14 cellular contexts compared by ENCODE assay signal in genomic region chr21:18249542-18250152, GRCh38. TPM values are rescaled to one million over a fixed set of nuclear protein-coding genes. Genes with fewer than 3 reads are reported as not detected.
DNase-seq lines count a peak whose midpoint lies in the region; ATAC-seq and TF ChIP-seq lines count a peak whose summit lies in the region.
"Had no signal": no experiment of that assay in that cellular context is flagged by ENCODE, and none has a peak within 500 bp of the region (broad histone marks: within the 10 kb centered on the region; RNA-seq: fewer than 3 reads in every experiment).

No MANE protein-coding gene starts in this region.

- no peak overlapping the region for H3K4me3 ChIP-seq in hepatocyte
- H3K4me3 ChIP-seq: testis had no signal

- no peaks in the 10 kb centered on the region for H3K79me2 ChIP-seq in hepatocyte

- H3K36me3 ChIP-seq in hepatocyte (replicated peaks; ENCODE audit: insufficient read depth, low read depth) = no peaks in the 10 kb centered on the region

- WGBS in hepatocyte (ENCODE audit: low lambda C conversion rate, missing lambda C conversion rate) = 29% methylated on average over 2 of the region's 2 CpGs

- H3K4me2 ChIP-seq in hepatocyte = no peak overlapping the region

- no peaks in the 10 kb centered on the region for H3K9me2 ChIP-seq in hepatocyte (replicated peaks; ENCODE audit: insufficient read depth)

- H3K27me3 ChIP-seq in hepatocyte = peaks cover 27% of the 10 kb centered on the region
- H3K27me3 ChIP-seq: testis had no signal

- H3K27ac ChIP-seq in C4-2B = no peak overlapping the region
- H3K27ac ChIP-seq in hepatocyte = no peak overlapping the region
- H3K27ac ChIP-seq: testis had no signal

- H2AFZ ChIP-seq in hepatocyte = no peak overlapping the region

- H3K4me1 ChIP-seq in hepatocyte (ENCODE audit: insufficient read depth) = no peaks in the 10 kb centered on the region
- H3K4me1 ChIP-seq: testis had no signal

- ATAC-seq in GM21381 (IDR thresholded peaks at IDR 0.05; ENCODE audit: unreplicated experiment) = peak; percentile 59
- ATAC-seq in GM18517 (IDR thresholded peaks at IDR 0.05; ENCODE audit: unreplicated experiment) = no peak
- no peak for ATAC-seq in HG03025 (IDR thresholded peaks at IDR 0.05; ENCODE audit: low FRiP score, unreplicated experiment)
- ATAC-seq: natural killer cell had no signal

- DNase-seq in NCI-H524 (lab: John Stamatoyannopoulos, UW) = peak; percentile 83 to 91
- no peak for DNase-seq in hepatocyte (ENCODE audit: low spot score)
- no peak for DNase-seq in NCI-H1436 (lab: John Stamatoyannopoulos, UW)
- DNase-seq: activated T-cell treated with anti-CD3 and anti-CD28 coated beads, Interleukin-2, amount 50 U/mL, for 48 hours; CD4-positive, alpha-beta memory T cell; foreskin melanocyte; natural killer cell; NCI-H2029; SHP77; testis had no signal

- TF ChIP-seq CTCF in C4-2B (conservative IDR thresholded peaks at IDR 0.05) (peak; percentile 25), hepatocyte (IDR thresholded peaks at IDR 0.05; ENCODE audit: poor library complexity) (peak; percentile 4)

- H4K20me1 ChIP-seq in hepatocyte (ENCODE audit: insufficient read depth, poor library complexity, severe bottlenecking) = no peaks in the 10 kb centered on the region

- H3K9me3 ChIP-seq in hepatocyte (ENCODE audit: low read depth) = no peaks in the 10 kb centered on the region
- H3K9me3 ChIP-seq: testis had no signal

RNA-seq across cellular contexts. Expression of gene CHODL, which starts 5.0 kb away (rescaled TPM):
- total RNA-seq in hepatocyte = 0.73 and 1.2 TPM in 2 replicates
- polyA plus RNA-seq in hepatocyte = 0.31 and 0.39 TPM in 2 replicates

Comparison
In these comparisons a context has a peak if more than half of its experiments do, and no peak if none do; other contexts are left out.
1. DNase-seq: peak in NCI-H524 (2 of 2); none in hepatocyte (single experiment) and NCI-H1436 (single experiment).